ENCODE assay signal across 18 cellular contexts in the genomic region with DNA sequence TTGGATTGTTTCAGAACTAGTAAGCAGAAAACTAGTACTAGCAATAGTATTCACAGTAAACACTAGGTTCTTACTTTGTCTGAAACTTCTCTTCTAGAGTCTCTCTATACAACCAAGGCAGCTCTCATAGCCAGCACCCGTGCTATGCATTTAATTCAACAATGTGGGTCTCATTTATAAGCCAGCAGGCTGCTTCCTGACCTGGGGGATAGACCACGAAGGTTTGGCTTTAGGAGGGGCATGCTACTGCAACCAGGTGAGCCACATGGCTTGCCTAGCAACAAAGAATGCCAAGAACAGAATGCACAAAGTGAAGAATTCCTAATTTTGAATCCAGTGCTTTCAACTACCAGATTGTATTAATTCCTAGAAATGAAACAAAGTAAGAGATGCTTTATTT.
DNase-seq lines count a peak whose midpoint lies in the region; ATAC-seq and TF ChIP-seq lines count a peak whose summit lies in the region.
"Had no signal": no experiment of that assay in that cellular context is flagged by ENCODE, and none has a peak within 500 bp of the region (broad histone marks: within the 10 kb centered on the region; RNA-seq: fewer than 3 reads in every experiment).

No MANE protein-coding gene starts in this region.

- peak; percentile 58 for ATAC-seq in DND-41 (ENCODE audit: insufficient read depth, low read depth)
- ATAC-seq in WTC11, result peak; percentile 52
- ATAC-seq in GM19463 (IDR thresholded peaks at IDR 0.05; ENCODE audit: unreplicated experiment), result no peak
- ATAC-seq: CD8-positive, alpha-beta T cell had no signal

- H3K4me3 Mint-ChIP-seq in WTC11, result no peak overlapping the region
- H3K4me3 Mint-ChIP-seq: B cell; CD4-positive, CD25-positive, alpha-beta regulatory T cell; CD8-positive, alpha-beta T cell had no signal

- no peaks in the 10 kb centered on the region for H3K36me3 Mint-ChIP-seq in WTC11
- H3K36me3 Mint-ChIP-seq: CD4-positive, CD25-positive, alpha-beta regulatory T cell; CD8-positive, alpha-beta T cell had no signal

- CTCF ChIA-PET in WTC11 (lab: Charles Lee), result no interaction called here

- no peaks in the 10 kb centered on the region for H3K27me3 ChIP-seq in DND-41 (ENCODE audit: insufficient read depth, low read length, poor library complexity)
- H3K27me3 ChIP-seq: BLaER1 had no signal

- H3K4me2 ChIP-seq in DND-41 (ENCODE audit: insufficient read depth, low read length), result no peak overlapping the region
- H3K4me2 ChIP-seq: BLaER1 had no signal

- no peak overlapping the region for H3K27ac ChIP-seq in DND-41 (ENCODE audit: low read length)
- H3K27ac ChIP-seq: 22Rv1, BLaER1, C4-2B had no signal

- DNase-seq in DMS 273 (lab: John Stamatoyannopoulos, UW; ENCODE audit: unreplicated experiment) (peak; percentile 13), DMS 273 treated with DMSO at 0.1 percent for 48 hours (lab: John Stamatoyannopoulos, UW) (no peak), DND-41 (no peak), WTC11 (ENCODE audit: low spot score) (no peak), middle frontal gyrus (ENCODE audit: extremely low spot score, low spot score) (no peak)
- DNase-seq: Caco-2; CD4-positive, CD25-positive, alpha-beta regulatory T cell; CD8-positive, alpha-beta T cell; DMS53; DMS79 treated with DMSO at 0.1 percent for 48 hours; GOT3; H7; HCEC 1CT had no signal

- no peak overlapping the region for H3K9ac ChIP-seq in DND-41 (ENCODE audit: low read depth, low read length)
- H3K9ac ChIP-seq: BLaER1 had no signal

- TF ChIP-seq CTCF in DND-41 (IDR thresholded peaks at IDR 0.05; ENCODE audit: borderline replicate concordance, extremely low read depth, low read length, poor library complexity, severe bottlenecking) (no peak), WTC11 (IDR thresholded peaks at IDR 0.05) (no peak)

- no peak overlapping the region for H2AFZ ChIP-seq in DND-41 (ENCODE audit: low read depth, low read length)

- H3K4me3 ChIP-seq in DND-41 (ENCODE audit: low read depth in 1 of 2, low read length in 2 of 2), result no peak overlapping the region
- H3K4me3 ChIP-seq: BLaER1 had no signal

- no peak overlapping the region for H3K27ac Mint-ChIP-seq in WTC11
- H3K27ac Mint-ChIP-seq: B cell; CD4-positive, CD25-positive, alpha-beta regulatory T cell; CD8-positive, alpha-beta T cell had no signal

- no peaks in the 10 kb centered on the region for H4K20me1 ChIP-seq in DND-41 (ENCODE audit: insufficient read depth, low read length)
- H4K20me1 ChIP-seq: BLaER1 had no signal

- POLR2A ChIA-PET in WTC11 (lab: Charles Lee), result no interaction called here

- no peaks in the 10 kb centered on the region for H3K9me3 ChIP-seq in DND-41 (ENCODE audit: insufficient read depth, low read length, severe bottlenecking)
- H3K9me3 ChIP-seq: BLaER1, Caco-2 had no signal

- H3K9me3 Mint-ChIP-seq in WTC11, result peaks cover 4% of the 10 kb centered on the region; the same call in 1 of the 2 replicates
- H3K9me3 Mint-ChIP-seq: CD4-positive, CD25-positive, alpha-beta regulatory T cell; CD8-positive, alpha-beta T cell had no signal

- H3K79me2 ChIP-seq in DND-41 (ENCODE audit: insufficient read depth, low read length), result no peaks in the 10 kb centered on the region

- H3K27me3 Mint-ChIP-seq in WTC11 (ENCODE audit: low read depth), result no peaks in the 10 kb centered on the region
- H3K27me3 Mint-ChIP-seq: CD4-positive, CD25-positive, alpha-beta regulatory T cell had no signal

- peaks cover 8% of the 10 kb centered on the region; the same call in 1 of the 2 replicates for H3K4me1 ChIP-seq in DND-41 (ENCODE audit: insufficient read depth, low read length)
- H3K4me1 ChIP-seq: BLaER1, Caco-2 had no signal

- peaks cover 27% of the 10 kb centered on the region for H3K4me1 Mint-ChIP-seq in WTC11
- H3K4me1 Mint-ChIP-seq: CD4-positive, CD25-positive, alpha-beta regulatory T cell had no signal

- no peaks in the 10 kb centered on the region for H3K36me3 ChIP-seq in DND-41 (ENCODE audit: insufficient read depth, low read length)
- H3K36me3 ChIP-seq: BLaER1 had no signal

TF ChIP-seq in WTC11, 78 proteins besides CTCF, POLR2A, EP300 and RAD21:
- TF ChIP-seq ZNF232 (CRISPR knock-in tag; IDR thresholded peaks at IDR 0.05) (no peak), ZNF138 (CRISPR knock-in tag; conservative IDR thresholded peaks at IDR 0.05) (no peak), ELF4 (CRISPR knock-in tag; IDR thresholded peaks at IDR 0.05; ENCODE audit: low read depth) (no peak), RORB (CRISPR knock-in tag; IDR thresholded peaks at IDR 0.05) (no peak), ATF3 (CRISPR knock-in tag; conservative IDR thresholded peaks at IDR 0.05) (no peak), PRRX2 (CRISPR knock-in tag; IDR thresholded peaks at IDR 0.05) (no peak), OVOL2 (CRISPR knock-in tag; IDR thresholded peaks at IDR 0.05; ENCODE audit: borderline replicate concordance) (no peak), IRF1 (CRISPR knock-in tag; IDR thresholded peaks at IDR 0.05) (no peak), TP53 (CRISPR knock-in tag; IDR thresholded peaks at IDR 0.05) (no peak), JAZF1 (CRISPR knock-in tag; IDR thresholded peaks at IDR 0.05) (no peak), ZNF219 (CRISPR knock-in tag; IDR thresholded peaks at IDR 0.05; ENCODE audit: borderline replicate concordance) (no peak)
- TF ChIP-seq, protein P1, sequence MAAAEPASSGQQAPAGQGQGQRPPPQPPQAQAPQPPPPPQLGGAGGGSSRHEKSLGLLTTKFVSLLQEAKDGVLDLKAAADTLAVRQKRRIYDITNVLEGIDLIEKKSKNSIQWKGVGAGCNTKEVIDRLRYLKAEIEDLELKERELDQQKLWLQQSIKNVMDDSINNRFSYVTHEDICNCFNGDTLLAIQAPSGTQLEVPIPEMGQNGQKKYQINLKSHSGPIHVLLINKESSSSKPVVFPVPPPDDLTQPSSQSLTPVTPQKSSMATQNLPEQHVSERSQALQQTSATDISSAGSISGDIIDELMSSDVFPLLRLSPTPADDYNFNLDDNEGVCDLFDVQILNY (CRISPR knock-in tag; IDR thresholded peaks at IDR 0.05), result no peak
- TF ChIP-seq, protein P2, sequence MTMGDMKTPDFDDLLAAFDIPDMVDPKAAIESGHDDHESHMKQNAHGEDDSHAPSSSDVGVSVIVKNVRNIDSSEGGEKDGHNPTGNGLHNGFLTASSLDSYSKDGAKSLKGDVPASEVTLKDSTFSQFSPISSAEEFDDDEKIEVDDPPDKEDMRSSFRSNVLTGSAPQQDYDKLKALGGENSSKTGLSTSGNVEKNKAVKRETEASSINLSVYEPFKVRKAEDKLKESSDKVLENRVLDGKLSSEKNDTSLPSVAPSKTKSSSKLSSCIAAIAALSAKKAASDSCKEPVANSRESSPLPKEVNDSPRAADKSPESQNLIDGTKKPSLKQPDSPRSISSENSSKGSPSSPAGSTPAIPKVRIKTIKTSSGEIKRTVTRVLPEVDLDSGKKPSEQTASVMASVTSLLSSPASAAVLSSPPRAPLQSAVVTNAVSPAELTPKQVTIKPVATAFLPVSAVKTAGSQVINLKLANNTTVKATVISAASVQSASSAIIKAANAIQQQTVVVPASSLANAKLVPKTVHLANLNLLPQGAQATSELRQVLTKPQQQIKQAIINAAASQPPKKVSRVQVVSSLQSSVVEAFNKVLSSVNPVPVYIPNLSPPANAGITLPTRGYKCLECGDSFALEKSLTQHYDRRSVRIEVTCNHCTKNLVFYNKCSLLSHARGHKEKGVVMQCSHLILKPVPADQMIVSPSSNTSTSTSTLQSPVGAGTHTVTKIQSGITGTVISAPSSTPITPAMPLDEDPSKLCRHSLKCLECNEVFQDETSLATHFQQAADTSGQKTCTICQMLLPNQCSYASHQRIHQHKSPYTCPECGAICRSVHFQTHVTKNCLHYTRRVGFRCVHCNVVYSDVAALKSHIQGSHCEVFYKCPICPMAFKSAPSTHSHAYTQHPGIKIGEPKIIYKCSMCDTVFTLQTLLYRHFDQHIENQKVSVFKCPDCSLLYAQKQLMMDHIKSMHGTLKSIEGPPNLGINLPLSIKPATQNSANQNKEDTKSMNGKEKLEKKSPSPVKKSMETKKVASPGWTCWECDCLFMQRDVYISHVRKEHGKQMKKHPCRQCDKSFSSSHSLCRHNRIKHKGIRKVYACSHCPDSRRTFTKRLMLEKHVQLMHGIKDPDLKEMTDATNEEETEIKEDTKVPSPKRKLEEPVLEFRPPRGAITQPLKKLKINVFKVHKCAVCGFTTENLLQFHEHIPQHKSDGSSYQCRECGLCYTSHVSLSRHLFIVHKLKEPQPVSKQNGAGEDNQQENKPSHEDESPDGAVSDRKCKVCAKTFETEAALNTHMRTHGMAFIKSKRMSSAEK (CRISPR knock-in tag; IDR thresholded peaks at IDR 0.05; ENCODE audit: borderline replicate concordance), result no peak
- TF ChIP-seq, protein P3, sequence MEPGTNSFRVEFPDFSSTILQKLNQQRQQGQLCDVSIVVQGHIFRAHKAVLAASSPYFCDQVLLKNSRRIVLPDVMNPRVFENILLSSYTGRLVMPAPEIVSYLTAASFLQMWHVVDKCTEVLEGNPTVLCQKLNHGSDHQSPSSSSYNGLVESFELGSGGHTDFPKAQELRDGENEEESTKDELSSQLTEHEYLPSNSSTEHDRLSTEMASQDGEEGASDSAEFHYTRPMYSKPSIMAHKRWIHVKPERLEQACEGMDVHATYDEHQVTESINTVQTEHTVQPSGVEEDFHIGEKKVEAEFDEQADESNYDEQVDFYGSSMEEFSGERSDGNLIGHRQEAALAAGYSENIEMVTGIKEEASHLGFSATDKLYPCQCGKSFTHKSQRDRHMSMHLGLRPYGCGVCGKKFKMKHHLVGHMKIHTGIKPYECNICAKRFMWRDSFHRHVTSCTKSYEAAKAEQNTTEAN (CRISPR knock-in tag; IDR thresholded peaks at IDR 0.05), result no peak
TF ChIP-seq in WTC11: peak in this region for 0.
